Comparison of ENCODE assay signal across 8 cellular contexts in the genomic region with DNA sequence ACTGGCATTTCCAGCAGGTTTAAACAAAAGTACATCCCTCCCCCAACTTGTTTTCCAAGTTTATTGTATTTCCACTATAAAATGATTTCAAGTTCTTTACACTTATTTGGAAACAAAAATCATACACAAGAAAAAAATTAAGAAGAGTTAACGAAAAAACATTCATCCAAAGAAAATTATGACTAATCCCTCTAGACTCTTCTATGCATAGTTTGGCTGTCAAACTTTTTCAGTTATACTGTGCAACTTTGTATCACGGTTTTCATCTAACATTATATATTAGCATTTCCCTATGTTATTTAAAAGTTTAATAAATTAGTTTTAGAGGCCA. TPM values are rescaled to one million over a fixed set of nuclear protein-coding genes. Genes with fewer than 3 reads are reported as not detected.
DNase-seq lines count a peak whose midpoint lies in the region; ATAC-seq, FAIRE-seq and TF ChIP-seq lines count a peak whose summit lies in the region.

No MANE protein-coding gene starts in this region.

- H3K9me3 Mint-ChIP-seq in Caco-2 (ENCODE audit: unreplicated experiment): no peaks in the 10 kb centered on the region
- H3K9me3 Mint-ChIP-seq in endothelial cell (ENCODE audit: unreplicated experiment): no peaks in the 10 kb centered on the region

- H3K36me3 Mint-ChIP-seq in Caco-2 (ENCODE audit: insufficient read depth, unreplicated experiment) (no peaks in the 10 kb centered on the region), endothelial cell (ENCODE audit: low read depth, unreplicated experiment) (peaks cover 7% of the 10 kb centered on the region)

- peak overlapping the region; percentile 30 for H3K27ac Mint-ChIP-seq in Caco-2 (ENCODE audit: unreplicated experiment)
- no peak overlapping the region for H3K27ac Mint-ChIP-seq in endothelial cell (ENCODE audit: unreplicated experiment)

- peak overlapping the region; percentile 87 for H3K4me2 ChIP-seq in PC-3 (ENCODE audit: low read length)

- no peak for FAIRE-seq in pancreas (lab: Jason Lieb, UNC)

- TF ChIP-seq CTCF in Caco-2 (IDR thresholded peaks at IDR 0.05; ENCODE audit: insufficient read depth in 1 of 2, low read depth in 1 of 2, low read length in 1 of 2, severe bottlenecking in 1 of 2, unreplicated experiment in 1 of 2): no peak
- no peak for TF ChIP-seq CTCF in PC-3 (conservative IDR thresholded peaks at IDR 0.05; ENCODE audit: low read depth, low read length)
- no peak for TF ChIP-seq CTCF in endothelial cell (IDR thresholded peaks at IDR 0.05; ENCODE audit: unreplicated experiment)
- no peak for TF ChIP-seq CTCF in pancreas (IDR thresholded peaks at IDR 0.05)

- H3K36me3 ChIP-seq in Caco-2 (ENCODE audit: control insufficient read depth, insufficient read depth, low read length): no peaks in the 10 kb centered on the region
- no peaks in the 10 kb centered on the region for H3K36me3 ChIP-seq in PC-3 (ENCODE audit: low read depth, low read length)
- H3K36me3 ChIP-seq in pancreas: no peaks in the 10 kb centered on the region

- DNase-seq in Caco-2 (no peak), PC-3 (no peak), endothelial cell (ENCODE audit: low spot score) (no peak), pancreas (no peak), cortex of kidney (lab: John Stamatoyannopoulos, UW) (no peak)

- ATAC-seq in PC-3 (no peak; the same call in 1 of the 2 replicates), pancreas (no peak), HG03354 (IDR thresholded peaks at IDR 0.05; ENCODE audit: poor library complexity, severe bottlenecking, unreplicated experiment) (no peak), GM21390 (IDR thresholded peaks at IDR 0.05; ENCODE audit: unreplicated experiment) (no peak), HG02938 (IDR thresholded peaks at IDR 0.05; ENCODE audit: unreplicated experiment) (no peak)

- H3K9me3 ChIP-seq in Caco-2 (no peaks in the 10 kb centered on the region), PC-3 (ENCODE audit: low read length) (no peaks in the 10 kb centered on the region), pancreas (no peaks in the 10 kb centered on the region)

- peak overlapping the region; percentile 65 for H3K4me3 ChIP-seq in Caco-2 (ENCODE audit: low read depth, low read length)
- peak overlapping the region; percentile 91 for H3K4me3 ChIP-seq in PC-3 (ENCODE audit: low read length)
- H3K4me3 ChIP-seq in pancreas: peak overlapping the region in 3 of 4 donors; percentile 33 to 59 (median 57)

- WGBS in pancreas, 2 donors: 0 to 3% methylated on average over 2 of the region's 2 CpGs

- H3K27ac ChIP-seq in PC-3 (ENCODE audit: low read length) (no peak overlapping the region), pancreas (no peak overlapping the region)

- intact Hi-C loops in Caco-2 (cut with micrococcal nuclease; ENCODE audit: unreplicated experiment): no loop called here
- intact Hi-C loops in PC-3 (cut with micrococcal nuclease): no loop called here
- intact Hi-C loops in pancreas (cut with DNase I): no loop called here

- POLR2A ChIA-PET in Caco-2 (lab: Charles Lee) (interaction anchor here (1.4 to 1.7 kb wide), 2 partner anchors 30 to 37 kb away, joined by 15 to 47 read pairs; partner anchors contain the start of genes SF3B6 and TP53I3), PC-3 (lab: Charles Lee; ENCODE audit: unreplicated experiment) (interaction anchor here (0.6 kb wide), 1 partner anchor 590 kb away, joined by 5 read pairs; no protein-coding TSS in a partner anchor)

- BruUV-seq in Caco-2 (replicated peaks; lab: Mats Ljungman, UMichigan) (TSS peak; percentile 69), PC-3 (replicated peaks; lab: Mats Ljungman, UMichigan) (no TSS peak)

- peak overlapping the region; percentile 86 for H3K4me3 Mint-ChIP-seq in Caco-2 (ENCODE audit: unreplicated experiment)
- H3K4me3 Mint-ChIP-seq in endothelial cell (ENCODE audit: unreplicated experiment): peak overlapping the region; percentile 99

- H3K27me3 ChIP-seq in Caco-2 (replicated peaks; ENCODE audit: control insufficient read depth, insufficient read depth, low read length): no peaks in the 10 kb centered on the region
- H3K27me3 ChIP-seq in PC-3 (ENCODE audit: low read length): no peaks in the 10 kb centered on the region
- H3K27me3 ChIP-seq in pancreas: no peaks in the 10 kb centered on the region

- no peaks in the 10 kb centered on the region for H3K9me2 ChIP-seq in PC-3 (replicated peaks; ENCODE audit: low read length)

- H3F3A ChIP-seq in PC-3 (ENCODE audit: low read length, unreplicated experiment): no peaks in the 10 kb centered on the region

- H4K20me1 ChIP-seq in PC-3 (ENCODE audit: low read length): no peaks in the 10 kb centered on the region

- CTCF ChIA-PET in Caco-2 (lab: Charles Lee) (interaction anchor here (1.7 to 2.1 kb wide), 2 partner anchors 30 to 38 kb away, joined by 11 to 22 read pairs; partner anchors contain the start of genes SF3B6 and TP53I3), PC-3 (lab: Charles Lee) (no interaction called here)

- H3K4me1 ChIP-seq in Caco-2 (peaks cover 4% of the 10 kb centered on the region; the same call in 1 of the 2 replicates), PC-3 (ENCODE audit: insufficient read depth, low read length) (peaks cover 11% of the 10 kb centered on the region), pancreas (peaks cover 0 to 17% (median 0%) of the 10 kb centered on the region in 3 donors)

- peak overlapping the region; percentile 87 for H2AFZ ChIP-seq in PC-3 (ENCODE audit: low read length)

- peak overlapping the region; percentile 79 for H3K9ac ChIP-seq in PC-3 (ENCODE audit: low read length)

- peaks cover 33% of the 10 kb centered on the region for H3K79me2 ChIP-seq in PC-3 (ENCODE audit: low read length)

- H3K4me1 Mint-ChIP-seq in Caco-2 (ENCODE audit: low read depth, unreplicated experiment) (peaks cover 7% of the 10 kb centered on the region), endothelial cell (ENCODE audit: unreplicated experiment) (peaks cover 19% of the 10 kb centered on the region)

- H3K27me3 Mint-ChIP-seq in Caco-2 (ENCODE audit: insufficient read depth, unreplicated experiment): no peaks in the 10 kb centered on the region
- peaks cover 3% of the 10 kb centered on the region for H3K27me3 Mint-ChIP-seq in endothelial cell (ENCODE audit: unreplicated experiment)

RNA-seq across cellular contexts. Expression of gene WDCP, which starts 0.6 kb away (rescaled TPM):
- 10.4 and 13.0 TPM in 2 replicates for total RNA-seq in Caco-2 (2022)
- total RNA-seq in PC-3 (2014; rRNA removed): 5.6 and 11.5 TPM in 2 replicates
- 13.4 TPM for total RNA-seq in endothelial cell (ENCODE audit: unreplicated experiment)
- 1 to 10 TPM; 2.2 to 8.5 (median 3.1) TPM for total RNA-seq in pancreas
- 1 to 10 TPM in 1 of 2 donors, under 1 TPM in 1; 0.84 to 1.7 TPM for polyA plus RNA-seq in pancreas

RNA-seq across cellular contexts. Expression of gene FKBP1B, which starts 3.0 kb away (rescaled TPM):
- total RNA-seq in Caco-2 (2022) (3.2 and 3.7 TPM in 2 replicates), PC-3 (2014; rRNA removed) (2.1 and 2.7 TPM in 2 replicates), endothelial cell (ENCODE audit: unreplicated experiment) (31.1 TPM), pancreas (1 to 10 TPM; 2.6 to 8.1 (median 4.4) TPM)
- 10 to 100 TPM in 1 of 2 donors, 1 to 10 TPM in 1; 9.9 to 25.6 TPM for polyA plus RNA-seq in pancreas

RNA-seq across cellular contexts. Expression of gene SF3B6, which starts 29.6 kb away (rescaled TPM):
- total RNA-seq in Caco-2 (2022) (183 and 184 TPM in 2 replicates), PC-3 (2014; rRNA removed) (139 and 220 TPM in 2 replicates), endothelial cell (ENCODE audit: unreplicated experiment) (67.5 TPM), pancreas (10 to 100 TPM; 16.7 to 35.7 (median 29.2) TPM)
- 10 to 100 TPM; 35.6 to 65.4 TPM for polyA plus RNA-seq in pancreas

RNA-seq across cellular contexts. Expression of gene MFSD2B, which starts 36.7 kb away (rescaled TPM):
- total RNA-seq in Caco-2 (2022) (0.44 and 0.48 TPM in 2 replicates), PC-3 (2014; rRNA removed) (not detected in 2 replicates), endothelial cell (ENCODE audit: unreplicated experiment) (not detected), pancreas (under 1 TPM in 2 of 6 donors, not detected in 4; 0.12 to 0.47 TPM)
- polyA plus RNA-seq in pancreas: under 1 TPM in 1 of 2 donors, not detected in 1; 0.07 TPM

RNA-seq across cellular contexts. Expression of gene TP53I3, which starts 38.1 kb away (rescaled TPM):
- 24.8 and 28.1 TPM in 2 replicates for total RNA-seq in Caco-2 (2022)
- 37.0 and 42.4 TPM in 2 replicates for total RNA-seq in PC-3 (2014; rRNA removed)
- total RNA-seq in endothelial cell (ENCODE audit: unreplicated experiment): 81.5 TPM
- total RNA-seq in pancreas: 10 to 100 TPM; 17.0 to 30.2 (median 21.6) TPM
- 10 to 100 TPM; 39.8 to 43.0 TPM for polyA plus RNA-seq in pancreas
